ENCODE assay signal across 15 cellular contexts in genomic region chr12:25056011-25056410, GRCh38.
A peak's percentile ranks its signal among the peaks of the same experiment; 100 is the strongest.
DNase-seq lines count a peak whose midpoint lies in the region; ATAC-seq and TF ChIP-seq lines count a peak whose summit lies in the region.
"Had no signal": no experiment of that assay in that cellular context is flagged by ENCODE, and none has a peak within 500 bp of the region (broad histone marks: within the 10 kb centered on the region; RNA-seq: fewer than 3 reads in every experiment).

No MANE protein-coding gene starts in this region.

- peaks cover 0 to 2% (median 0%) of the 10 kb centered on the region in 7 donors for H3K9me3 Mint-ChIP-seq in CD4-positive, CD25-positive, alpha-beta regulatory T cell
- no peaks in the 10 kb centered on the region for H3K9me3 Mint-ChIP-seq in activated CD8-positive, alpha-beta T cell treated with anti-CD3 and anti-CD28 coated beads for 36 hours
- H3K9me3 Mint-ChIP-seq in naive B cell, result no peaks in the 10 kb centered on the region
- H3K9me3 Mint-ChIP-seq: nephron progenitor cell had no signal

- peak overlapping the region; percentile 80 to 98 (median 83) for H3K27ac Mint-ChIP-seq in CD4-positive, CD25-positive, alpha-beta regulatory T cell
- H3K27ac Mint-ChIP-seq in activated CD8-positive, alpha-beta T cell treated with anti-CD3 and anti-CD28 coated beads for 36 hours, result peak overlapping the region; percentile 93
- peak overlapping the region; percentile 32 to 96 (median 87) for H3K27ac Mint-ChIP-seq in naive B cell
- H3K27ac Mint-ChIP-seq: nephron progenitor cell had no signal

- POLR2A ChIA-PET in activated CD8-positive, alpha-beta T cell treated with anti-CD3 and anti-CD28 coated beads for 36 hours (lab: Charles Lee), result no interaction called here

- intact Hi-C loops in activated CD8-positive, alpha-beta T cell treated with anti-CD3 and anti-CD28 coated beads for 36 hours (cut with micrococcal nuclease), result no loop called here

- DNase-seq in CD4-positive, CD25-positive, alpha-beta regulatory T cell, result no peak
- DNase-seq in GM12865 (ENCODE audit: low read depth) (no peak), naive B cell (no peak), AML-193 (lab: John Stamatoyannopoulos, UW) (no peak), NCI-H1105 (lab: John Stamatoyannopoulos, UW) (no peak)
- no peak for DNase-seq in activated CD8-positive, alpha-beta T cell treated with anti-CD3 and anti-CD28 coated beads for 36 hours
- DNase-seq: C1 segment of cervical spinal cord, head of caudate nucleus, NCI-H1436 treated with DMSO at 0.1 percent for 48 hours, NCI-H510A treated with DMSO at 0.1 percent for 48 hours, nephron progenitor cell, SHP77 treated with DMSO at 0.1 percent for 48 hours, sigmoid colon had no signal

- H3K4me3 ChIP-seq in CD4-positive, CD25-positive, alpha-beta regulatory T cell (ENCODE audit: low read depth, low read length), result peak overlapping the region; percentile 51
- H3K4me3 ChIP-seq in GM12865 (ENCODE audit: low read depth, low read length), result peak overlapping the region; percentile 96
- H3K4me3 ChIP-seq: sigmoid colon had no signal

- peaks cover 34% of the 10 kb centered on the region for H3K4me1 ChIP-seq in CD4-positive, CD25-positive, alpha-beta regulatory T cell (ENCODE audit: control insufficient read depth, insufficient read depth, low read length, poor library complexity, severe bottlenecking)
- H3K4me1 ChIP-seq: sigmoid colon had no signal

- peaks cover 5% of the 10 kb centered on the region for H3K36me3 Mint-ChIP-seq in CD4-positive, CD25-positive, alpha-beta regulatory T cell
- H3K36me3 Mint-ChIP-seq in activated CD8-positive, alpha-beta T cell treated with anti-CD3 and anti-CD28 coated beads for 36 hours (ENCODE audit: low read depth), result peaks cover 3% of the 10 kb centered on the region
- peaks cover 0 to 16% of the 10 kb centered on the region in 2 donors for H3K36me3 Mint-ChIP-seq in naive B cell

- H3K9me3 ChIP-seq in CD4-positive, CD25-positive, alpha-beta regulatory T cell (ENCODE audit: control insufficient read depth in 2 of 2, low read length in 2 of 2), result no peaks in the 10 kb centered on the region
- H3K9me3 ChIP-seq: sigmoid colon had no signal

- H3K27ac ChIP-seq in CD4-positive, CD25-positive, alpha-beta regulatory T cell (ENCODE audit: insufficient read depth, low read length, poor library complexity, severe bottlenecking), result no peak overlapping the region
- H3K27ac ChIP-seq: sigmoid colon had no signal

- H3K36me3 ChIP-seq in CD4-positive, CD25-positive, alpha-beta regulatory T cell (ENCODE audit: control insufficient read depth, insufficient read depth, low read length), result no peaks in the 10 kb centered on the region
- H3K36me3 ChIP-seq: sigmoid colon had no signal

- no peaks in the 10 kb centered on the region for H3K27me3 ChIP-seq in CD4-positive, CD25-positive, alpha-beta regulatory T cell (ENCODE audit: control insufficient read depth, insufficient read depth, low read length)
- H3K27me3 ChIP-seq: sigmoid colon had no signal

- H3K4me3 Mint-ChIP-seq in CD4-positive, CD25-positive, alpha-beta regulatory T cell, result peak overlapping the region in 3 of 4 donors; percentile 55 to 90 (median 78)
- H3K4me3 Mint-ChIP-seq in activated CD8-positive, alpha-beta T cell treated with anti-CD3 and anti-CD28 coated beads for 36 hours, result peak overlapping the region; percentile 96
- H3K4me3 Mint-ChIP-seq in naive B cell, result peak overlapping the region; percentile 86 to 99 (median 94)
- H3K4me3 Mint-ChIP-seq: nephron progenitor cell had no signal

- peaks cover 23 to 71% (median 38%) of the 10 kb centered on the region in 4 donors for H3K4me1 Mint-ChIP-seq in CD4-positive, CD25-positive, alpha-beta regulatory T cell
- peaks cover 54% of the 10 kb centered on the region for H3K4me1 Mint-ChIP-seq in activated CD8-positive, alpha-beta T cell treated with anti-CD3 and anti-CD28 coated beads for 36 hours (ENCODE audit: low read depth)
- peaks cover 59 to 68% (median 67%) of the 10 kb centered on the region in 3 donors for H3K4me1 Mint-ChIP-seq in naive B cell

- CTCF ChIA-PET in activated CD8-positive, alpha-beta T cell treated with anti-CD3 and anti-CD28 coated beads for 36 hours (lab: Charles Lee), result interaction anchor here (0.9 to 1.5 kb wide), 2 partner anchors 58 to 64 kb away, joined by 4 to 6 read pairs; no protein-coding TSS in a partner anchor

- peaks cover 11% of the 10 kb centered on the region for H3K27me3 Mint-ChIP-seq in CD4-positive, CD25-positive, alpha-beta regulatory T cell
- no peaks in the 10 kb centered on the region for H3K27me3 Mint-ChIP-seq in activated CD8-positive, alpha-beta T cell treated with anti-CD3 and anti-CD28 coated beads for 36 hours
- H3K27me3 Mint-ChIP-seq in naive B cell, result no peaks in the 10 kb centered on the region

- no peak for ATAC-seq in CD4-positive, CD25-positive, alpha-beta regulatory T cell (ENCODE audit: low read depth in 2 of 2)
- no peak for ATAC-seq in activated CD8-positive, alpha-beta T cell treated with anti-CD3 and anti-CD28 coated beads for 36 hours
- no peak for ATAC-seq in naive B cell (ENCODE audit: low read depth in 2 of 2)
- ATAC-seq in GM18909 (IDR thresholded peaks at IDR 0.05; ENCODE audit: poor library complexity, unreplicated experiment), result no peak
- no peak for ATAC-seq in HG03108 (IDR thresholded peaks at IDR 0.05; ENCODE audit: unreplicated experiment)

- no peak for TF ChIP-seq CTCF in GM12865 (IDR thresholded peaks at IDR 0.05; ENCODE audit: insufficient read depth, low read depth, low read length, missing control alignments)
- TF ChIP-seq CTCF in activated CD8-positive, alpha-beta T cell treated with anti-CD3 and anti-CD28 coated beads for 36 hours (IDR thresholded peaks at IDR 0.05), result no peak
